Comparison of ENCODE assay signal across 17 cellular contexts in the genomic region with DNA sequence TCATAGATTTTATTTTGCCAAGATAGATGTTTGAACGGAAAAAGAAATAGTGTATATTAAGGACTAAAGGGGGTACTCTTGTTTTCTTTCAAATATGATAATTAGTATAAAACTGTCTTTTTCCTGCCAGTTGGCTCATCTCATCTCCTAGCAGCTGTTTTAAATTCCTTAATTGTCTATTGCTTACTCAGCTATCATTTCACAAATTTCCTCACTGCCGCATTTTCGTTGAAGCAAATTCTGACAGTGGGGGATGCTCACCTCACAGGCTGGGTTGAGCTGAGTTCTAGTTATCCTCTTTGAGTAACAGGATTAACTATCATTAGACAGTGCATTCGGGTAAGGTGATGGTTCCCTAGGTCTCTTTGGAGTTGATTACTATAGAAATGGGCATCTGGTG.
DNase-seq lines count a peak whose midpoint lies in the region; TF ChIP-seq lines count a peak whose summit lies in the region.
"Had no signal": no experiment of that assay in that cellular context is flagged by ENCODE, and none has a peak within 500 bp of the region (broad histone marks: within the 10 kb centered on the region; RNA-seq: fewer than 3 reads in every experiment).

No MANE protein-coding gene starts in this region.

- H3K4me3 ChIP-seq in GM23248: no peak overlapping the region
- no peak overlapping the region for H3K4me3 ChIP-seq in ascending aorta
- H3K4me3 ChIP-seq: BLaER1, GM23338 had no signal

- DNase-seq in GM23248: peak; percentile 5
- peak; percentile 37 for DNase-seq in NCI-H82 treated with DMSO at 0.1 percent for 48 hours (lab: John Stamatoyannopoulos, UW; ENCODE audit: unreplicated experiment)
- DNase-seq in myocyte (ENCODE audit: low read depth): peak; percentile 9
- no peak for DNase-seq in RPMI8226
- DNase-seq in KG1 (lab: John Stamatoyannopoulos, UW): no peak
- no peak for DNase-seq in cardiac septum (ENCODE audit: low spot score)
- DNase-seq in ascending aorta (ENCODE audit: low spot score in 2 of 2): no peak
- DNase-seq: Caco-2; CD4-positive, CD25-positive, alpha-beta regulatory T cell; CD8-positive, alpha-beta T cell; DMS 273 treated with DMSO at 0.1 percent for 48 hours; EL; GF-D8; H9 had no signal

- H3K27ac ChIP-seq in GM23248 (no peak overlapping the region), ascending aorta (no peak overlapping the region)
- H3K27ac ChIP-seq: BLaER1, C4-2B had no signal

- no peak overlapping the region for H2AFZ ChIP-seq in GM23248
- H2AFZ ChIP-seq: GM23338 had no signal

- H3K9ac ChIP-seq in GM23248: no peak overlapping the region
- H3K9ac ChIP-seq: BLaER1 had no signal

- no peaks in the 10 kb centered on the region for H3K36me3 ChIP-seq in GM23248 (ENCODE audit: low read depth)
- no peaks in the 10 kb centered on the region for H3K36me3 ChIP-seq in ascending aorta

- H3K27me3 ChIP-seq in GM23248 (replicated peaks; ENCODE audit: insufficient read depth) (no peaks in the 10 kb centered on the region), ascending aorta (no peaks in the 10 kb centered on the region)
- H3K27me3 ChIP-seq: BLaER1 had no signal

- no peaks in the 10 kb centered on the region for H3K79me2 ChIP-seq in GM23248 (ENCODE audit: insufficient read depth)

- intact Hi-C loops in cardiac septum (cut with DNase I): loop anchor here (5.0 kb wide), 1 partner anchor 507 kb away; no protein-coding TSS in a partner anchor
- intact Hi-C loops in ascending aorta (cut with DNase I): loop anchor here (5.0 kb wide), 1 partner anchor 507 kb away; no protein-coding TSS in a partner anchor

- in situ Hi-C loops in GM23248 (cut with MboI): loop anchor here (25.0 kb wide), 1 partner anchor 497 kb away; no protein-coding TSS in a partner anchor

- H3K9me2 ChIP-seq in GM23248 (ENCODE audit: insufficient read depth): no peaks in the 10 kb centered on the region

- no peaks in the 10 kb centered on the region for H4K20me1 ChIP-seq in GM23248 (ENCODE audit: insufficient read depth)
- H4K20me1 ChIP-seq: BLaER1 had no signal

- H3K4me1 ChIP-seq in GM23248 (ENCODE audit: insufficient read depth) (peaks cover 17% of the 10 kb centered on the region), ascending aorta (no peaks in the 10 kb centered on the region)
- H3K4me1 ChIP-seq: Caco-2 had no signal

- no peak for TF ChIP-seq CTCF in ascending aorta (IDR thresholded peaks at IDR 0.05)

- peaks cover 8% of the 10 kb centered on the region; the same call in 1 of the 2 replicates for H3F3A ChIP-seq in GM23248 (ENCODE audit: insufficient read depth)

- WGBS in GM23248 (ENCODE audit: low coverage in 1 of 2, low lambda C conversion rate in 2 of 2, missing lambda C conversion rate in 2 of 2), 2 experiments: 26 to 38% methylated on average over 4 of the region's 4 CpGs

- no peak overlapping the region for H3K4me2 ChIP-seq in GM23248 (ENCODE audit: unreplicated experiment)
- H3K4me2 ChIP-seq: BLaER1, GM23338 had no signal

- no peaks in the 10 kb centered on the region for H3K9me3 ChIP-seq in GM23248 (ENCODE audit: low read depth)
- no peaks in the 10 kb centered on the region for H3K9me3 ChIP-seq in ascending aorta

Comparison
In these comparisons a context has a peak if more than half of its experiments do, and no peak if none do; other contexts are left out.
1. DNase-seq: peak in GM23248 (single experiment), NCI-H82 treated with DMSO at 0.1 percent for 48 hours (single experiment) and myocyte (single experiment); none in RPMI8226 (single experiment), KG1 (single experiment), cardiac septum (single experiment) and ascending aorta (0 of 2).